ENCODE assay signal across 1 cellular context in genomic region chr3:106421928-106422327, GRCh38.
TF ChIP-seq lines count a peak whose summit lies in the region.

No MANE protein-coding gene starts in this region.

TF ChIP-seq in GM23338, 12 proteins besides CTCF, POLR2A, EP300 and RAD21:
- TF ChIP-seq ZNF462 (CRISPR knock-in tag; IDR thresholded peaks at IDR 0.05), result no peak
- TF ChIP-seq ZNF331 (CRISPR knock-in tag; IDR thresholded peaks at IDR 0.05; ENCODE audit: low read depth), result no peak
- TF ChIP-seq ZNF114 (CRISPR knock-in tag; IDR thresholded peaks at IDR 0.05), result no peak
- no peak for TF ChIP-seq CREB1 (CRISPR knock-in tag; IDR thresholded peaks at IDR 0.05; ENCODE audit: low read depth)
- no peak for TF ChIP-seq POLR2AphosphoS5 (IDR thresholded peaks at IDR 0.05; ENCODE audit: low read depth)
- no peak for TF ChIP-seq EZH2phosphoT487 (IDR thresholded peaks at IDR 0.05; ENCODE audit: unreplicated experiment)
- no peak for TF ChIP-seq ETS1 (IDR thresholded peaks at IDR 0.05)
- no peak for TF ChIP-seq EZH2 (IDR thresholded peaks at IDR 0.05; ENCODE audit: low read depth, unreplicated experiment)
- TF ChIP-seq JUNB (IDR thresholded peaks at IDR 0.05; ENCODE audit: unreplicated experiment), result no peak
